ENCODE assay signal across 11 cellular contexts in the genomic region with DNA sequence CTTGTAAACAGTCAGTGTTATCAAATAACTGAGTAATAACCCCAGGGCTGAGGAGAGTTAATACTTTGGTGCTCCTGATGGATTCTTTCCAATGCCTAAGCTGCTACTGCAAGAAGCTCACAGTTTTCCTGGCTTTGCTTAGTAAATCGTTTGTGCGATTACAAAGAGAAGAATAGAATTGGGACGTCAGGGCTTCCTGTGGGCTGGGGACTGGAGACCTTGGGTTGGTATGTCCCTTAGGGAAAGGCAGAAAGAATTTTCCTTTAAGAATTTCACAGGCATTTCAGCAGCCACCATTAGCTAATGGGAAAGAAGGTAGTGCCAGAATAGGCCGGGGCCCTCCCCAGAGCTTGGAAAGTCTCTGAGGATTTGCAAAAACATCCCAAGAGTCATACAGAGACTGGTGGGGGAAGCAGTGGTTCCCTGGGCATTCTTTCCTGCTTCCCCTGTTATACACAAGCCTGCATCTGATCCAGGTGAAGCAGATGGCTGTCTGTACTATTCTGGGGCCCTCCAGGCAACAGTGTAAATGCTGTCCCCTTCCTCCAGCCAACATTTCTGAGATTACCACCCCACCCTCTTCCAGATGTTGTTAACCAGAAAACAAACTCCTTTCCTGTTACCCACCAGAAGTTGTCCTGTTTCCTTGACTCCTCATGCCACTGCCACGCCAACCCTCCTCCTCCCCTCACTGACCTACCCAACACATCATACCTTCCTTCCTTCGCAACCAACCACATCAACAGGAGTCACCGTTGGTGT. TPM values are rescaled to one million over a fixed set of nuclear protein-coding genes. Genes with fewer than 3 reads are reported as not detected.
DNase-seq lines count a peak whose midpoint lies in the region; ATAC-seq and TF ChIP-seq lines count a peak whose summit lies in the region.
"Had no signal": no experiment of that assay in that cellular context is flagged by ENCODE, and none has a peak within 500 bp of the region (broad histone marks: within the 10 kb centered on the region; RNA-seq: fewer than 3 reads in every experiment).

No MANE protein-coding gene starts in this region.

- TF ChIP-seq CTCF in 22Rv1 (IDR thresholded peaks at IDR 0.05) (no peak), endodermal cell (conservative IDR thresholded peaks at IDR 0.05) (no peak), natural killer cell (IDR thresholded peaks at IDR 0.05) (no peak)

- H3K27me3 Mint-ChIP-seq in endodermal cell (ENCODE audit: insufficient read depth) = no peaks in the 10 kb centered on the region
- no peaks in the 10 kb centered on the region for H3K27me3 Mint-ChIP-seq in natural killer cell (ENCODE audit: low read depth in 2 of 2)

- peaks cover 13% of the 10 kb centered on the region for H3K4me1 ChIP-seq in endodermal cell (ENCODE audit: control insufficient read depth, insufficient read depth, low read length)
- H3K4me1 ChIP-seq in mesodermal cell (ENCODE audit: control insufficient read depth, insufficient read depth, low read length, poor library complexity, severe bottlenecking) = peaks cover 83% of the 10 kb centered on the region

- H3K27ac ChIP-seq in 22Rv1 (peak overlapping the region; percentile 85), endodermal cell (ENCODE audit: low read depth, low read length) (no peak overlapping the region), mesodermal cell (ENCODE audit: low read depth, low read length, severe bottlenecking) (peak overlapping the region; percentile 1)

- H3K4me1 Mint-ChIP-seq in endodermal cell (peaks cover 18% of the 10 kb centered on the region), natural killer cell (no peaks in the 10 kb centered on the region)
- H3K4me1 Mint-ChIP-seq: CD4-positive, CD25-positive, alpha-beta regulatory T cell had no signal

- H3K36me3 ChIP-seq in endodermal cell (ENCODE audit: control insufficient read depth, insufficient read depth, low read length) = peaks cover 94% of the 10 kb centered on the region
- peaks cover 54% of the 10 kb centered on the region for H3K36me3 ChIP-seq in mesodermal cell (ENCODE audit: control insufficient read depth, insufficient read depth, low read length)

- 91 to 93% methylated on average over 7 of the region's 7 CpGs for WGBS in endodermal cell (ENCODE audit: insufficient coverage in 1 of 2, insufficient read length in 1 of 2), 2 experiments
- WGBS in mesodermal cell (ENCODE audit: insufficient coverage in 2 of 2), 2 experiments = 95 to 97% methylated on average over 3 to 4 of the region's 7 CpGs

- H3K4me3 Mint-ChIP-seq in endodermal cell (no peak overlapping the region), natural killer cell (no peak overlapping the region)
- H3K4me3 Mint-ChIP-seq: CD4-positive, CD25-positive, alpha-beta regulatory T cell had no signal

- H3K9me3 ChIP-seq in endodermal cell (ENCODE audit: control insufficient read depth, low read length) = no peaks in the 10 kb centered on the region
- H3K9me3 ChIP-seq in mesodermal cell (ENCODE audit: control insufficient read depth, low read length) = no peaks in the 10 kb centered on the region

- H3K9ac ChIP-seq in endodermal cell (ENCODE audit: extremely low read depth, low read length, poor library complexity, severe bottlenecking) = no peak overlapping the region

- H3K9me3 Mint-ChIP-seq in endodermal cell (no peaks in the 10 kb centered on the region), natural killer cell (no peaks in the 10 kb centered on the region)
- H3K9me3 Mint-ChIP-seq: CD4-positive, CD25-positive, alpha-beta regulatory T cell had no signal

- H3K27me3 ChIP-seq in endodermal cell (ENCODE audit: control insufficient read depth, insufficient read depth, low read length, poor library complexity, severe bottlenecking) = no peaks in the 10 kb centered on the region

- ATAC-seq in HG03457 (IDR thresholded peaks at IDR 0.05; ENCODE audit: unreplicated experiment) (no peak), natural killer cell (no peak)
- no peak for ATAC-seq in activated CD4-positive, CD25-positive, alpha-beta regulatory T cell treated with anti-CD3 and anti-CD28 coated beads, Interleukin-2, amount 50 U/mL, for 24 hours

- peaks cover 41% of the 10 kb centered on the region for H3K36me3 Mint-ChIP-seq in endodermal cell (ENCODE audit: low read depth)
- no peaks in the 10 kb centered on the region for H3K36me3 Mint-ChIP-seq in natural killer cell
- H3K36me3 Mint-ChIP-seq: CD4-positive, CD25-positive, alpha-beta regulatory T cell had no signal

- H3K4me3 ChIP-seq in endodermal cell (ENCODE audit: low read length) = no peak overlapping the region
- H3K4me3 ChIP-seq in mesodermal cell (ENCODE audit: extremely low read depth, insufficient read depth, low read length, poor library complexity, severe bottlenecking) = no peak overlapping the region

- intact Hi-C loops in natural killer cell (cut with micrococcal nuclease) = no loop called here

- H3K27ac Mint-ChIP-seq in endodermal cell = no peak overlapping the region
- no peak overlapping the region for H3K27ac Mint-ChIP-seq in natural killer cell
- H3K27ac Mint-ChIP-seq: CD4-positive, CD25-positive, alpha-beta regulatory T cell had no signal

- DNase-seq in NCI-H2171 treated with DMSO at 0.1 percent for 48 hours (lab: John Stamatoyannopoulos, UW) = peak; percentile 60
- peak; percentile 56 for DNase-seq in endodermal cell
- DNase-seq in activated CD8-positive, alpha-beta memory T cell treated with anti-CD3 and anti-CD28 coated beads, Interleukin-2, amount 50 U/mL, for 4 hours = no peak
- DNase-seq in natural killer cell = no peak
- DNase-seq: activated CD4-positive, alpha-beta T cell treated with anti-CD3 and anti-CD28 coated beads for 48 hours; CD4-positive, CD25-positive, alpha-beta regulatory T cell; posterior cingulate gyrus had no signal

RNA-seq across cellular contexts. Expression of gene PLXNA2, which starts 40.2 kb away (rescaled TPM):
- 10 to 100 TPM; 61.2 to 86.1 TPM for total RNA-seq in endodermal cell
- 22.9 TPM for polyA plus RNA-seq in endodermal cell (2013, experiment 1 of 2)
- polyA plus RNA-seq in endodermal cell (2013, experiment 2 of 2) = 24.4 TPM
- 27.1 TPM for polyA plus RNA-seq in mesodermal cell (2013, experiment 1 of 2)
- 21.1 TPM for polyA plus RNA-seq in mesodermal cell (2013, experiment 2 of 2)
- 1 to 10 TPM; 2.8 to 8.4 (median 2.8) TPM for total RNA-seq in natural killer cell

Comparison
In these comparisons a context has a peak if more than half of its experiments do, and no peak if none do; other contexts are left out.
1. DNase-seq: peak in NCI-H2171 treated with DMSO at 0.1 percent for 48 hours (single experiment) and endodermal cell (single experiment); none in activated CD8-positive, alpha-beta memory T cell treated with anti-CD3 and anti-CD28 coated beads, Interleukin-2, amount 50 U/mL, for 4 hours (single experiment) and natural killer cell (single experiment).
2. RNA of gene PLXNA2, which starts 40.2 kb away (total RNA-seq): 61.2 to 86.1 TPM in endodermal cell; 2.8 to 8.4 TPM in natural killer cell; every median in the first group is over 4 times any median in the second.